In the genomic region with DNA sequence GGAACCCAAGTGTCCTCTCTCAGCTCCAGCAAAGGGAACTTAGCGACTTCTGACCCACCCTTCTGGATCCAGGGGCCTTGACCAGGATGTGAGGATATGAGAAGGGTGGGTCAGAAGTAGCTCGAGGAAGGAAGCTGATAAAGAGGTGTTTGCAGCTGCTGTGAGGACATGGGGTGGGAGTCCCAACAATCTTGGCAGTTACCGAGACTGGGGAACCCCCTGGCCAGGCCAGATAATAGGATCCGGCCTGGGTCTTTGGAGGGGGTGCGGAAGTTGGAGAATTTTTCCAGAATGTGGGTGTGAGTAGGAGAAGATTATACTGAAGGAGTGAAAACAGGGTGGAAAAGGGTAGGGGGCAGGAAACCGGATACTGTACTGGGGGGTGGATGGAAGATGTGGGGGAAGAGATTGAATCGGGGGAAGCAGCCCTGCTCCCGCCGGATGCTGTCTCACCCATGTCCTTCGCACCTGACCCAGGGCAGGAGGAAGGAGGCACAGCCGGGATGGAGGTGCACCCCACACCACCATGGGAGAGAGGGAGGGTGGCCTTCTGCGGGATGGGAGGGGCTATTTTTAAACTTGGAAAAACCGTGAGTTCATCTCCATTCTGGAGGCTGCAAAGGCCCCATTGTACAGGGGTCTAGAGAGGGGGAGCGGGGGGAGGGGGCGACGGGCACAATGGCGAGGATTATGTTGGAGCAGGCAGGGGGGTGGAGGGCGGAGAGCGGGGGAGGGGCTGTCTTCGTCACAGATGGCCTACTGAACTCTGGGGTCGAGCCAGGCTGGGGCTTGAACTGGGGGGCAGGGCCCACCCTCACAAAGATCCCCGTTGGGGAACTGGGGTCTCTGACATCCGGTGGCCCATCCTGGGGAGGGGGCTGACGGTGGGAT, we compare ENCODE assay signal across 8 cellular contexts. TPM values are rescaled to one million over a fixed set of nuclear protein-coding genes. Genes with fewer than 3 reads are reported as not detected.
A peak's percentile ranks its signal among the peaks of the same experiment; 100 is the strongest.
DNase-seq lines count a peak whose midpoint lies in the region; ATAC-seq lines count a peak whose summit lies in the region.

No MANE protein-coding gene starts in this region.

- H3K27me3 ChIP-seq in HAP-1 (ENCODE audit: low read depth) (no peaks in the 10 kb centered on the region), iPS-20b (ENCODE audit: insufficient read depth, low read length) (peaks cover 59% of the 10 kb centered on the region)

- no peaks in the 10 kb centered on the region for H3K9me3 Mint-ChIP-seq in activated naive CD8-positive, alpha-beta T cell (ENCODE audit: low read depth)

- H3K4me3 Mint-ChIP-seq in activated naive CD8-positive, alpha-beta T cell: peak overlapping the region; percentile 84

- intact Hi-C loops in left colon (cut with DNase I, micrococcal nuclease): loop anchor here in 1 of 2 donors (5.0 kb wide), 1 partner anchor 113 kb away; a partner anchor contains a TSS

- H3K4me1 ChIP-seq in HAP-1: peaks cover 41% of the 10 kb centered on the region
- peaks cover 29% of the 10 kb centered on the region for H3K4me1 ChIP-seq in iPS-20b (ENCODE audit: insufficient read depth, low read length)

- H3K4me1 Mint-ChIP-seq in activated naive CD8-positive, alpha-beta T cell (ENCODE audit: low read depth): peaks cover 25% of the 10 kb centered on the region

- no peak for ATAC-seq in left colon
- no peak for ATAC-seq in HG02973 (IDR thresholded peaks at IDR 0.05; ENCODE audit: unreplicated experiment)

- in situ Hi-C loops in HAP-1 (cut with MboI; ENCODE audit: low sequenced_read_pairs): loop anchor here (10.0 kb wide), 1 partner anchor 65 kb away; a partner anchor contains a TSS

- peak overlapping the region; percentile 29 for H3K4me3 ChIP-seq in HAP-1
- peak overlapping the region; percentile 71 for H3K4me3 ChIP-seq in iPS-20b (ENCODE audit: low read length)
- peak overlapping the region in 3 of 7 experiments; percentile 27 to 51 (median 40) for H3K4me3 ChIP-seq in skin epidermis

- no peaks in the 10 kb centered on the region; the same call in 1 of the 2 replicates for H3K36me3 ChIP-seq in HAP-1 (replicated peaks)
- H3K36me3 ChIP-seq in iPS-20b (ENCODE audit: insufficient read depth, low read depth, low read length): no peaks in the 10 kb centered on the region

- no peak overlapping the region for H3K27ac Mint-ChIP-seq in activated naive CD8-positive, alpha-beta T cell

- H3K9ac ChIP-seq in iPS-20b (ENCODE audit: low read depth, low read length): peak overlapping the region; percentile 77; the same call in 1 of the 2 replicates

- H3K36me3 Mint-ChIP-seq in activated naive CD8-positive, alpha-beta T cell: no peaks in the 10 kb centered on the region

- no peak overlapping the region for H3K27ac ChIP-seq in iPS-20b (ENCODE audit: low read length)
- peak overlapping the region; percentile 9 to 90 (median 77) for H3K27ac ChIP-seq in skin epidermis

- DNase-seq in HAP-1 (ENCODE audit: low spot score in 2 of 2): peak in 1 of 2 experiments; percentile 77
- no peak for DNase-seq in left colon
- no peak for DNase-seq in NCI-H1092 (lab: John Stamatoyannopoulos, UW)
- DNase-seq in Kasumi-1 (lab: John Stamatoyannopoulos, UW): no peak

- H3K9me3 ChIP-seq in HAP-1: no peaks in the 10 kb centered on the region
- no peaks in the 10 kb centered on the region for H3K9me3 ChIP-seq in iPS-20b (ENCODE audit: insufficient read depth, low read depth, low read length)

- H3K27me3 Mint-ChIP-seq in activated naive CD8-positive, alpha-beta T cell: peaks cover 7% of the 10 kb centered on the region

RNA-seq across cellular contexts. Expression of a gene that starts 3.0 kb away (rescaled TPM):
- total RNA-seq in left colon: 10 to 100 TPM; 12.1 to 27.1 TPM

RNA-seq across cellular contexts. Expression of a gene that starts 14.4 kb away (rescaled TPM):
- total RNA-seq in left colon: 10 to 100 TPM; 19.9 to 24.0 TPM

RNA-seq across cellular contexts. Expression of a gene that starts 20.7 kb away (rescaled TPM):
- 1 to 10 TPM; 6.9 to 9.3 TPM for total RNA-seq in left colon

RNA-seq across cellular contexts. Expression of a gene that starts 26.6 kb away (rescaled TPM):
- total RNA-seq in left colon: not detected
